ENCODE assay signal across 17 cellular contexts in genomic region chr1:67784545-67785186, GRCh38. TPM values are rescaled to one million over a fixed set of nuclear protein-coding genes. Genes with fewer than 3 reads are reported as not detected.
DNase-seq lines count a peak whose midpoint lies in the region; ATAC-seq, FAIRE-seq and TF ChIP-seq lines count a peak whose summit lies in the region.
"Had no signal": no experiment of that assay in that cellular context is flagged by ENCODE, and none has a peak within 500 bp of the region (broad histone marks: within the 10 kb centered on the region; RNA-seq: fewer than 3 reads in every experiment).

No MANE protein-coding gene starts in this region.

- no peaks in the 10 kb centered on the region for H3K9me1 ChIP-seq in endothelial cell of umbilical vein (replicated peaks; ENCODE audit: control insufficient read depth, extremely low read depth, insufficient read depth, low read length)

- no peak for ATAC-seq in SK-N-SH treated with all-trans-retinoic acid at 6 μM for 48 hours
- ATAC-seq: CD8-positive, alpha-beta T cell had no signal

- no peaks in the 10 kb centered on the region for H3K9me2 ChIP-seq in SK-N-SH

- H3K4me1 ChIP-seq in SK-N-SH (ENCODE audit: control insufficient read depth in 1 of 2, insufficient read depth in 2 of 2, low read depth in 1 of 2, low read length in 1 of 2), result peaks cover 4 to 22% of the 10 kb centered on the region in 2 experiments; a peak in 3 of 4 replicates
- H3K4me1 ChIP-seq in endothelial cell of umbilical vein (ENCODE audit: control insufficient read depth, extremely low read depth, insufficient read depth, low read length), result peaks cover 46% of the 10 kb centered on the region
- no peaks in the 10 kb centered on the region for H3K4me1 ChIP-seq in kidney (ENCODE audit: control insufficient read depth in 1 of 2, insufficient read depth in 1 of 2, low read depth in 1 of 2, low read length in 2 of 2)

- WGBS in SK-N-SH (ENCODE audit: low lambda C conversion rate), result 96% methylated on average over 6 of the region's 6 CpGs

- H4K20me1 ChIP-seq in SK-N-SH (ENCODE audit: insufficient read depth) (peaks cover 35% of the 10 kb centered on the region), endothelial cell of umbilical vein (replicated peaks; ENCODE audit: control insufficient read depth, extremely low read depth, insufficient read depth, low read length) (peaks cover 4% of the 10 kb centered on the region)

- POLR2A ChIA-PET in SK-N-SH (lab: Yijun Ruan, JAX) (no interaction called here), endothelial cell of umbilical vein (lab: Charles Lee) (no interaction called here)

- no peak for TF ChIP-seq EP300 in SK-N-SH (IDR thresholded peaks at IDR 0.05; ENCODE audit: borderline replicate concordance in 1 of 2, low read depth in 1 of 2, low read length in 1 of 2)

- peaks cover 91% of the 10 kb centered on the region for H3K79me2 ChIP-seq in SK-N-SH (ENCODE audit: insufficient read depth)
- H3K79me2 ChIP-seq in endothelial cell of umbilical vein (ENCODE audit: control insufficient read depth, insufficient read depth, low read length), result peaks cover 85% of the 10 kb centered on the region

- CTCF ChIA-PET in SK-N-SH (lab: Yijun Ruan, JAX), result interaction anchor here (0.6 kb wide), 1 partner anchor 16 kb away, joined by 3 read pairs; no protein-coding TSS in a partner anchor
- CTCF ChIA-PET in endothelial cell of umbilical vein (lab: Charles Lee), result interaction anchor here (1.2 to 1.3 kb wide), 2 partner anchors 18 to 65 kb away, joined by 4 to 8 read pairs; no protein-coding TSS in a partner anchor

- dilution Hi-C loops in endothelial cell of umbilical vein (cut with MboI; ENCODE audit: extremely low pct_ligation_motif_present, low sequenced_read_pairs), result no loop called here

- FAIRE-seq in endothelial cell of umbilical vein (lab: Jason Lieb, UNC) (no peak), kidney (lab: Jason Lieb, UNC) (peak; percentile 39), D721Med (lab: Jason Lieb, UNC) (no peak)

- peaks cover 18% of the 10 kb centered on the region for H3F3A ChIP-seq in SK-N-SH (replicated peaks; ENCODE audit: insufficient read depth)

- H2AFZ ChIP-seq in SK-N-SH (ENCODE audit: low read depth) (no peak overlapping the region), endothelial cell of umbilical vein (ENCODE audit: low read depth, low read length) (no peak overlapping the region)
- H2AFZ ChIP-seq: PC-9 had no signal

- BruUV-seq in endothelial cell of umbilical vein (replicated peaks; lab: Mats Ljungman, UMichigan), result no TSS peak

- H3K4me2 ChIP-seq in SK-N-SH, result peak overlapping the region; percentile 47; the same call in 1 of the 2 replicates
- no peak overlapping the region for H3K4me2 ChIP-seq in endothelial cell of umbilical vein (ENCODE audit: insufficient read depth, low read length)
- H3K4me2 ChIP-seq: PC-9 had no signal

- DNase-seq in SK-N-SH (no peak), endothelial cell of umbilical vein (ENCODE audit: low read depth, low spot score) (peak; percentile 49), kidney (no peak), D721Med (ENCODE audit: insufficient read length, low spot score) (no peak), H7 (no peak), cerebellar cortex (ENCODE audit: low spot score) (no peak), A172 (ENCODE audit: low spot score) (no peak)
- DNase-seq: CD8-positive, alpha-beta T cell; DMS79 treated with DMSO at 0.1 percent for 48 hours; HCEC 1CT; KG1; NCI-H1092; NCI-H2081 treated with DMSO at 0.1 percent for 48 hours; NCI-H524; PC-9 had no signal

- H3K9ac ChIP-seq in SK-N-SH (no peak overlapping the region), endothelial cell of umbilical vein (replicated peaks; ENCODE audit: extremely low read depth, insufficient read depth, low read length) (no peak overlapping the region), kidney (ENCODE audit: low read length in 2 of 2) (no peak overlapping the region)

- no peak for TF ChIP-seq POLR2A in endothelial cell of umbilical vein (IDR thresholded peaks at IDR 0.05; ENCODE audit: low read depth, low read length)

- no peak for TF ChIP-seq RAD21 in SK-N-SH (IDR thresholded peaks at IDR 0.05; ENCODE audit: low read length)

- H3K36me3 ChIP-seq in SK-N-SH (replicated peaks in 1 of 2; ENCODE audit: control insufficient read depth in 1 of 2, insufficient read depth in 2 of 2, low read length in 1 of 2) (peaks cover 0 to 3% of the 10 kb centered on the region in 2 experiments), endothelial cell of umbilical vein (ENCODE audit: control insufficient read depth in 2 of 2, extremely low read depth in 1 of 2, insufficient read depth in 2 of 2, low read length in 2 of 2) (no peaks in the 10 kb centered on the region), kidney (ENCODE audit: control insufficient read depth in 1 of 2, insufficient read depth in 2 of 2, low read length in 2 of 2) (no peaks in the 10 kb centered on the region), H7 (replicated peaks; ENCODE audit: control insufficient read depth, insufficient read depth, low read length) (no peaks in the 10 kb centered on the region)

- intact Hi-C loops in endothelial cell of umbilical vein (cut with micrococcal nuclease) (no loop called here), kidney (cut with DNase I) (no loop called here)

- H3K27me3 ChIP-seq in SK-N-SH (ENCODE audit: insufficient read depth), result no peaks in the 10 kb centered on the region
- H3K27me3 ChIP-seq in endothelial cell of umbilical vein (ENCODE audit: control insufficient read depth in 2 of 2, insufficient read depth in 2 of 2, low read length in 2 of 2), result no peaks in the 10 kb centered on the region
- no peaks in the 10 kb centered on the region for H3K27me3 ChIP-seq in H7 (ENCODE audit: control insufficient read depth, insufficient read depth, low read length)

- H3K27ac ChIP-seq in SK-N-SH (ENCODE audit: low read depth in 2 of 2, low read length in 1 of 2) (peak overlapping the region in 1 of 2 experiments; percentile 81; a peak in 2 of 4 replicates), endothelial cell of umbilical vein (ENCODE audit: insufficient read depth, low read depth, low read length) (no peak overlapping the region), kidney (ENCODE audit: low read depth in 2 of 2, low read length in 2 of 2) (no peak overlapping the region)
- H3K27ac ChIP-seq: 22Rv1, PC-9 had no signal

- H3K9me3 ChIP-seq in SK-N-SH, result no peaks in the 10 kb centered on the region
- no peaks in the 10 kb centered on the region for H3K9me3 ChIP-seq in endothelial cell of umbilical vein (replicated peaks; ENCODE audit: control insufficient read depth, insufficient read depth, low read length)
- H3K9me3 ChIP-seq in kidney (ENCODE audit: control insufficient read depth in 1 of 2, low read length in 2 of 2), result no peaks in the 10 kb centered on the region

- no peak for TF ChIP-seq CTCF in SK-N-SH (IDR thresholded peaks at IDR 0.05)
- TF ChIP-seq CTCF in endothelial cell of umbilical vein (IDR thresholded peaks at IDR 0.05; ENCODE audit: extremely low read depth in 1 of 2, insufficient read depth in 1 of 2, low read depth in 1 of 2, low read length in 2 of 2), result no peak
- no peak for TF ChIP-seq CTCF in kidney (IDR thresholded peaks at IDR 0.05; ENCODE audit: borderline replicate concordance, extremely low read depth, insufficient read depth)
- TF ChIP-seq CTCF in D721Med (IDR thresholded peaks at IDR 0.05; ENCODE audit: insufficient read depth, missing control alignments), result no peak

- H3K4me3 ChIP-seq in SK-N-SH (ENCODE audit: low read depth in 2 of 2, low read length in 1 of 2) (no peak overlapping the region), endothelial cell of umbilical vein (replicated peaks in 1 of 3; ENCODE audit: insufficient read depth in 1 of 3, low read depth in 1 of 3, low read length in 3 of 3) (no peak overlapping the region), kidney (ENCODE audit: low read length in 2 of 2) (no peak overlapping the region), H7 (ENCODE audit: insufficient read depth, low read depth, low read length) (no peak overlapping the region)
- H3K4me3 ChIP-seq: PC-9 had no signal

TF ChIP-seq in SK-N-SH, 30 proteins besides CTCF, POLR2A, EP300 and RAD21 (continues in another document):
- no peak for TF ChIP-seq MXI1 (IDR thresholded peaks at IDR 0.05; ENCODE audit: low read depth, low read length)
- TF ChIP-seq GABPA (IDR thresholded peaks at IDR 0.05; ENCODE audit: low read depth), result no peak
- TF ChIP-seq NFIC (IDR thresholded peaks at IDR 0.05; ENCODE audit: borderline replicate concordance), result no peak
- no peak for TF ChIP-seq EZH2phosphoT487 (IDR thresholded peaks at IDR 0.05; ENCODE audit: borderline replicate concordance, low read depth)
- no peak for TF ChIP-seq YY1 (IDR thresholded peaks at IDR 0.05; ENCODE audit: low read depth)

TF ChIP-seq in SK-N-SH treated with all-trans-retinoic acid at 6 μM for 48 hours, 23 proteins besides CTCF, POLR2A, EP300 and RAD21 (continues in another document):
- no peak for TF ChIP-seq TCF4 (CRISPR knock-in tag; IDR thresholded peaks at IDR 0.05; ENCODE audit: borderline replicate concordance)
- no peak for TF ChIP-seq BACH2 (CRISPR knock-in tag; IDR thresholded peaks at IDR 0.05; ENCODE audit: borderline replicate concordance)
- no peak for TF ChIP-seq PPARA (CRISPR knock-in tag; IDR thresholded peaks at IDR 0.05; ENCODE audit: borderline replicate concordance)

TF ChIP-seq in endothelial cell of umbilical vein, 7 proteins besides CTCF, POLR2A, EP300 and RAD21 (continues in another document):
- TF ChIP-seq FOS (IDR thresholded peaks at IDR 0.05; ENCODE audit: borderline replicate concordance, insufficient read depth, low read length), result no peak
- TF ChIP-seq MAX (IDR thresholded peaks at IDR 0.05; ENCODE audit: insufficient read depth, insufficient read length), result no peak
- TF ChIP-seq EZH2 (IDR thresholded peaks at IDR 0.05; ENCODE audit: borderline replicate concordance, low read depth, low read length, severe bottlenecking), result no peak

RNA-seq across cellular contexts. Expression of gene GNG12, which starts 48.6 kb away (rescaled TPM):
- polyA plus RNA-seq in SK-N-SH (2012; rRNA removed) (41.2 and 56.1 TPM in 2 replicates), endothelial cell of umbilical vein (90.3 and 107 TPM in 2 replicates), kidney (ENCODE audit: insufficient read depth, low read depth, low replicate concordance) (46.1 TPM)
- 64.5 and 77.0 TPM in 2 replicates for polyA plus RNA-seq in SK-N-SH (2012; cell fraction: cytosol; rRNA removed)
- polyA plus RNA-seq in SK-N-SH (2012; cell fraction: nucleus; rRNA removed), result 15.4 and 30.0 TPM in 2 replicates
- total RNA-seq in endothelial cell of umbilical vein (145 and 152 TPM in 2 replicates), kidney (89.3 TPM)
- polyA plus RNA-seq in endothelial cell of umbilical vein (2011; cell fraction: cytosol; rRNA removed), result 109 and 110 TPM in 2 replicates
- 70.6 and 93.2 TPM in 2 replicates for polyA plus RNA-seq in endothelial cell of umbilical vein (2011; cell fraction: nucleus; rRNA removed)
- polyA plus RNA-seq in endothelial cell of umbilical vein (2012), result 77.5 and 122 TPM in 2 replicates
- polyA minus RNA-seq in endothelial cell of umbilical vein, result 167 and 171 TPM in 2 replicates
- 21.4 TPM for polyA minus RNA-seq in endothelial cell of umbilical vein (2011; cell fraction: cytosol; rRNA and poly(A)+ RNA removed)
- polyA minus RNA-seq in endothelial cell of umbilical vein (2011; cell fraction: nucleus; rRNA and poly(A)+ RNA removed), result 126 and 167 TPM in 2 replicates
- 42.8 and 48.1 TPM in 2 replicates for total RNA-seq in H7 (2014; rRNA removed; shearing (Covaris generic))
- total RNA-seq in A172 (2014; rRNA removed; shearing (Covaris generic)), result 189 and 195 TPM in 2 replicates
- total RNA-seq: CD8-positive, alpha-beta T cell had no signal
